Comparison of ENCODE assay signal across 1 cellular context in genomic region chr19:53873451-53874383, GRCh38.
TF ChIP-seq lines count a peak whose summit lies in the region.

No MANE protein-coding gene starts in this region.

TF ChIP-seq in A549, 52 proteins besides CTCF, POLR2A, EP300 and RAD21:
- TF ChIP-seq CHD2 (IDR thresholded peaks at IDR 0.05; ENCODE audit: low read length, partially characterized antibody) = no peak
- no peak for TF ChIP-seq CBX2 (IDR thresholded peaks at IDR 0.05; ENCODE audit: borderline replicate concordance, low read depth)
- TF ChIP-seq SREBF2 (IDR thresholded peaks at IDR 0.05) = no peak
- TF ChIP-seq ZFP36 (IDR thresholded peaks at IDR 0.05; ENCODE audit: borderline replicate concordance, partially characterized antibody) = no peak
- no peak for TF ChIP-seq JUNB (IDR thresholded peaks at IDR 0.05)
- TF ChIP-seq POLR2AphosphoS2 (conservative IDR thresholded peaks at IDR 0.05; ENCODE audit: low read length) = peak; percentile 88; the same call in 1 of the 2 replicates
- TF ChIP-seq TFCP2L1 (CRISPR knock-in tag; IDR thresholded peaks at IDR 0.05) = peak; percentile 23; the same call in 1 of the 2 replicates
- no peak for TF ChIP-seq HOXB5 (CRISPR knock-in tag; IDR thresholded peaks at IDR 0.05)
- TF ChIP-seq ELK1 (IDR thresholded peaks at IDR 0.05; ENCODE audit: low read depth, low read length) = no peak
- TF ChIP-seq HMGXB4 (CRISPR knock-in tag; IDR thresholded peaks at IDR 0.05; ENCODE audit: borderline replicate concordance) = no peak
- peak; percentile 32 for TF ChIP-seq USF2 (IDR thresholded peaks at IDR 0.05)
